Comparison of ENCODE assay signal across 12 cellular contexts in genomic region chr6:85574932-85575598, GRCh38. TPM values are rescaled to one million over a fixed set of nuclear protein-coding genes. Genes with fewer than 3 reads are reported as not detected.
DNase-seq lines count a peak whose midpoint lies in the region; ATAC-seq and TF ChIP-seq lines count a peak whose summit lies in the region.
"Had no signal": no experiment of that assay in that cellular context is flagged by ENCODE, and none has a peak within 500 bp of the region (broad histone marks: within the 10 kb centered on the region; RNA-seq: fewer than 3 reads in every experiment).

No MANE protein-coding gene starts in this region.

- H3K9me3 ChIP-seq in vagina, result no peaks in the 10 kb centered on the region
- H3K9me3 ChIP-seq: SJCRH30 had no signal

- peaks cover 0 to 8% of the 10 kb centered on the region in 2 donors for H3K36me3 ChIP-seq in vagina

- no peaks in the 10 kb centered on the region for H3K27me3 ChIP-seq in foreskin keratinocyte
- H3K27me3 ChIP-seq in vagina, result no peaks in the 10 kb centered on the region
- H3K27me3 ChIP-seq: SJCRH30 had no signal

- H3K27me3 Mint-ChIP-seq in natural killer cell (ENCODE audit: low read depth in 2 of 2), result no peaks in the 10 kb centered on the region
- H3K27me3 Mint-ChIP-seq in natural killer cell treated with Interleukin-12 subunit alpha and Interleukin-12 subunit beta and Interleukin-15 and Interleukin-18, amount 100 ng/mL, for 72 hours, result no peaks in the 10 kb centered on the region

- intact Hi-C loops in natural killer cell (cut with micrococcal nuclease), result no loop called here
- intact Hi-C loops in vagina (cut with DNase I), result no loop called here

- DNase-seq in natural killer cell (no peak), foreskin keratinocyte (peak; percentile 64 to 75), vagina (ENCODE audit: extremely low spot score in 2 of 2) (no peak), cerebellar cortex (ENCODE audit: low spot score) (no peak)
- no peak for DNase-seq in natural killer cell treated with Interleukin-12 subunit alpha and Interleukin-12 subunit beta and Interleukin-15 and Interleukin-18, amount 100 ng/mL, for 72 hours (ENCODE audit: low spot score)
- no peak for DNase-seq in activated CD8-positive, alpha-beta memory T cell treated with anti-CD3 and anti-CD28 coated beads, Interleukin-2, amount 50 U/mL, for 4 hours
- no peak for DNase-seq in stimulated activated naive CD4-positive, alpha-beta T cell (lab: John Stamatoyannopoulos, UW)
- DNase-seq: activated naive CD4-positive, alpha-beta T cell treated with anti-CD3 and anti-CD28 coated beads, Interleukin-2, amount 50 U/mL, for 16 hours; kidney; NCI-H345; SJCRH30 had no signal

- peaks cover 7 to 15% of the 10 kb centered on the region in 2 donors for H3K4me1 Mint-ChIP-seq in natural killer cell
- peaks cover 14 to 24% of the 10 kb centered on the region in 2 donors for H3K4me1 Mint-ChIP-seq in natural killer cell treated with Interleukin-12 subunit alpha and Interleukin-12 subunit beta and Interleukin-15 and Interleukin-18, amount 100 ng/mL, for 72 hours (ENCODE audit: low read depth in 2 of 2)

- H3K27ac Mint-ChIP-seq in natural killer cell, result peak overlapping the region; percentile 1 to 7
- H3K27ac Mint-ChIP-seq in natural killer cell treated with Interleukin-12 subunit alpha and Interleukin-12 subunit beta and Interleukin-15 and Interleukin-18, amount 100 ng/mL, for 72 hours, result no peak overlapping the region

- H3K9me3 Mint-ChIP-seq in natural killer cell, result no peaks in the 10 kb centered on the region
- no peaks in the 10 kb centered on the region for H3K9me3 Mint-ChIP-seq in natural killer cell treated with Interleukin-12 subunit alpha and Interleukin-12 subunit beta and Interleukin-15 and Interleukin-18, amount 100 ng/mL, for 72 hours

- ATAC-seq in natural killer cell, result no peak
- no peak for ATAC-seq in natural killer cell treated with Interleukin-12 subunit alpha and Interleukin-12 subunit beta and Interleukin-15 and Interleukin-18, amount 100 ng/mL, for 72 hours
- peak; percentile 90 for ATAC-seq in SK-N-SH treated with all-trans-retinoic acid at 6 μM for 48 hours
- ATAC-seq in foreskin keratinocyte, result peak; percentile 97

- no peaks in the 10 kb centered on the region for H3K36me3 Mint-ChIP-seq in natural killer cell
- peaks cover 9% of the 10 kb centered on the region for H3K36me3 Mint-ChIP-seq in natural killer cell treated with Interleukin-12 subunit alpha and Interleukin-12 subunit beta and Interleukin-15 and Interleukin-18, amount 100 ng/mL, for 72 hours

- TF ChIP-seq CTCF in natural killer cell (IDR thresholded peaks at IDR 0.05) (no peak), foreskin keratinocyte (conservative IDR thresholded peaks at IDR 0.05) (no peak), vagina (IDR thresholded peaks at IDR 0.05) (no peak)

- H3K4me3 Mint-ChIP-seq in natural killer cell, result no peak overlapping the region
- H3K4me3 Mint-ChIP-seq in natural killer cell treated with Interleukin-12 subunit alpha and Interleukin-12 subunit beta and Interleukin-15 and Interleukin-18, amount 100 ng/mL, for 72 hours, result no peak overlapping the region

- H3K4me3 ChIP-seq in vagina, result no peak overlapping the region
- H3K4me3 ChIP-seq: SJCRH30 had no signal

- TF ChIP-seq POLR2A in vagina (IDR thresholded peaks at IDR 0.05), result no peak

- peaks cover 9% of the 10 kb centered on the region for H3K4me1 ChIP-seq in foreskin keratinocyte
- H3K4me1 ChIP-seq in vagina, result peaks cover 31% of the 10 kb centered on the region
- H3K4me1 ChIP-seq: SJCRH30 had no signal

- H3K27ac ChIP-seq in foreskin keratinocyte (no peak overlapping the region), vagina (no peak overlapping the region)
- H3K27ac ChIP-seq: SJCRH30 had no signal

TF ChIP-seq in SK-N-SH treated with all-trans-retinoic acid at 6 μM for 48 hours, 23 proteins besides CTCF, POLR2A, EP300 and RAD21:
- TF ChIP-seq ARNTL (CRISPR knock-in tag; IDR thresholded peaks at IDR 0.05; ENCODE audit: borderline replicate concordance, low read depth) (no peak), ZNF8 (CRISPR knock-in tag; IDR thresholded peaks at IDR 0.05) (no peak), TOX (CRISPR knock-in tag; IDR thresholded peaks at IDR 0.05; ENCODE audit: borderline replicate concordance) (no peak), CSRNP3 (CRISPR knock-in tag; IDR thresholded peaks at IDR 0.05) (no peak), ESRRG (CRISPR knock-in tag; IDR thresholded peaks at IDR 0.05) (no peak), CREB5 (CRISPR knock-in tag; IDR thresholded peaks at IDR 0.05; ENCODE audit: low read depth) (no peak), RARB (CRISPR knock-in tag; IDR thresholded peaks at IDR 0.05) (no peak), TSHZ2 (CRISPR knock-in tag; IDR thresholded peaks at IDR 0.05) (no peak), SNAI2 (CRISPR knock-in tag; IDR thresholded peaks at IDR 0.05) (no peak), ISL1 (CRISPR knock-in tag; IDR thresholded peaks at IDR 0.05) (no peak), ZFP3 (CRISPR knock-in tag; IDR thresholded peaks at IDR 0.05) (no peak), ZNF565 (CRISPR knock-in tag; conservative IDR thresholded peaks at IDR 0.05; ENCODE audit: low read depth) (no peak), PPARA (CRISPR knock-in tag; IDR thresholded peaks at IDR 0.05; ENCODE audit: borderline replicate concordance) (no peak), BACH2 (CRISPR knock-in tag; IDR thresholded peaks at IDR 0.05; ENCODE audit: borderline replicate concordance) (no peak)

RNA-seq across cellular contexts. Expression of gene SNX14, which starts 18.6 kb away (rescaled TPM):
- 100 to 1,000 TPM in 1 of 3 donors, 10 to 100 TPM in 2; 73.0 to 109 (median 80.3) TPM for total RNA-seq in natural killer cell
- total RNA-seq in natural killer cell treated with Interleukin-12 subunit alpha and Interleukin-12 subunit beta and Interleukin-15 and Interleukin-18, amount 100 ng/mL, for 72 hours, result 10 to 100 TPM; 78.3 to 88.0 TPM
- 66.9 and 73.6 TPM in 2 replicates for total RNA-seq in foreskin keratinocyte
- polyA plus RNA-seq in foreskin keratinocyte, result 55.2 and 60.2 TPM in 2 replicates
- total RNA-seq in vagina, result 64.8 TPM

Comparison
In these comparisons a context has a peak if more than half of its experiments do, and no peak if none do; other contexts are left out.
1. H3K27ac Mint-ChIP-seq: peak in natural killer cell (2 of 2); none in natural killer cell treated with Interleukin-12 subunit alpha and Interleukin-12 subunit beta and Interleukin-15 and Interleukin-18, amount 100 ng/mL, for 72 hours (0 of 2).
2. ATAC-seq: peak in SK-N-SH treated with all-trans-retinoic acid at 6 μM for 48 hours (single experiment) and foreskin keratinocyte (single experiment); none in natural killer cell (0 of 3) and natural killer cell treated with Interleukin-12 subunit alpha and Interleukin-12 subunit beta and Interleukin-15 and Interleukin-18, amount 100 ng/mL, for 72 hours (0 of 2).
3. DNase-seq: peak in foreskin keratinocyte (2 of 2); none in natural killer cell (single experiment), natural killer cell treated with Interleukin-12 subunit alpha and Interleukin-12 subunit beta and Interleukin-15 and Interleukin-18, amount 100 ng/mL, for 72 hours (single experiment), vagina (0 of 2), cerebellar cortex (single experiment), activated CD8-positive, alpha-beta memory T cell treated with anti-CD3 and anti-CD28 coated beads, Interleukin-2, amount 50 U/mL, for 4 hours (single experiment) and stimulated activated naive CD4-positive, alpha-beta T cell (0 of 6).